ENCODE assay signal across 8 cellular contexts in the genomic region with DNA sequence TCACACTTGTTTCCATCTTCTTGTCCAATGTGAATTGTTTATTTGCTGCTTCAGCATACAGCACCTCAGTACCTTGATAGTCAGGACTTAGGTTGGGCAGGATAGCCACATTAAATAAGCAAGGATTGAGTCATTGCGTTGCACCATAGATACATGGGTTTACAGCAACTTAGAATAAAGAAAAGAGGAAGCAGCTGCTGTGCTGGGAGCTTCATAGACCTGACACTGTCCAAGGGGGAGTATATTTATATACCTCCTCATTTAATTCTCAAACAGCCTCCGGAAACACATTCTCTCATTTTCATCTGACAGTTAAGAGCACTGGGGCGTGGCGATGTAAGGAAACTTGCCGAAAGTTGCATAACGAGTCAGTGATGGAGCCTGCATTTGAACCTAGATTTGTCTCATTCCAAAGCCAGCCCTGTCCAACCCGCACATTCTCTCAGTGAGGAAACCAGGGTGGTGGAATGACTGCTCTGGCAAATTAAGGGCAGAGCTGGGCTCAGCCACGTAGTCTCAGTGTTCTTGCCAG. TPM values are rescaled to one million over a fixed set of nuclear protein-coding genes. Genes with fewer than 3 reads are reported as not detected.
DNase-seq lines count a peak whose midpoint lies in the region; ATAC-seq and TF ChIP-seq lines count a peak whose summit lies in the region.

No MANE protein-coding gene starts in this region.

- peak overlapping the region; percentile 10 to 88 (median 78) for H3K27ac ChIP-seq in spleen

- TF ChIP-seq POLR2A in spleen (IDR thresholded peaks at IDR 0.05) = no peak

- H3K36me3 Mint-ChIP-seq in activated naive CD8-positive, alpha-beta T cell treated with anti-CD3 and anti-CD28 coated beads, Interleukin-2, amount 50 U/mL, for 24 hours (ENCODE audit: low read depth) = peaks cover 27% of the 10 kb centered on the region
- peaks cover 26% of the 10 kb centered on the region for H3K36me3 Mint-ChIP-seq in Calu3 (ENCODE audit: insufficient read depth, unreplicated experiment)

- intact Hi-C loops in spleen (cut with DNase I; ENCODE audit: low total_unique reads) (no loop called here), Calu3 (cut with micrococcal nuclease; ENCODE audit: unreplicated experiment) (no loop called here)

- CTCF ChIA-PET in Calu3 (lab: Charles Lee) = no interaction called here

- no peaks in the 10 kb centered on the region for H3K9me3 Mint-ChIP-seq in activated naive CD8-positive, alpha-beta T cell treated with anti-CD3 and anti-CD28 coated beads, Interleukin-2, amount 50 U/mL, for 24 hours
- peaks cover 1% of the 10 kb centered on the region for H3K9me3 Mint-ChIP-seq in Calu3 (ENCODE audit: low read depth, unreplicated experiment)

- peaks cover 0 to 4% (median 0%) of the 10 kb centered on the region in 6 donors for H3K36me3 ChIP-seq in spleen

- BruUV-seq in Calu3 (replicated peaks; lab: Mats Ljungman, UMichigan) = no TSS peak

- H3K4me1 ChIP-seq in spleen = peaks cover 35 to 94% (median 68%) of the 10 kb centered on the region in 6 donors

- ATAC-seq in GM18858 (IDR thresholded peaks at IDR 0.05; ENCODE audit: unreplicated experiment) = peak; percentile 80
- peak; percentile 72 for ATAC-seq in HG02642 (IDR thresholded peaks at IDR 0.05; ENCODE audit: poor library complexity, unreplicated experiment)
- peak; percentile 65 for ATAC-seq in activated naive CD8-positive, alpha-beta T cell treated with anti-CD3 and anti-CD28 coated beads, Interleukin-2, amount 50 U/mL, for 24 hours

- DNase-seq in NCI-H526 treated with DMSO at 0.1 percent for 48 hours (lab: John Stamatoyannopoulos, UW) (peak; percentile 94), spleen (no peak), iPS-NIHi7 (ENCODE audit: extremely low spot score) (no peak), DMS114 treated with DMSO at 0.1 percent for 48 hours (lab: John Stamatoyannopoulos, UW; ENCODE audit: unreplicated experiment) (no peak), Calu3 (no peak)
- no peak for DNase-seq in activated naive CD8-positive, alpha-beta T cell treated with anti-CD3 and anti-CD28 coated beads, Interleukin-2, amount 50 U/mL, for 24 hours

- 14 to 35% (median 22%) methylated on average over 8 of the region's 8 CpGs for WGBS in spleen, 5 donors

- peak overlapping the region; percentile 65 for H3K4me3 Mint-ChIP-seq in activated naive CD8-positive, alpha-beta T cell treated with anti-CD3 and anti-CD28 coated beads, Interleukin-2, amount 50 U/mL, for 24 hours
- no peak overlapping the region for H3K4me3 Mint-ChIP-seq in Calu3 (ENCODE audit: low read depth, unreplicated experiment)

- TF ChIP-seq CTCF in spleen (IDR thresholded peaks at IDR 0.05 in 8 of 11, conservative IDR thresholded peaks at IDR 0.05 in 3 of 11) (no peak), Calu3 (IDR thresholded peaks at IDR 0.05; ENCODE audit: unreplicated experiment) (no peak)

- H3K4me1 Mint-ChIP-seq in activated naive CD8-positive, alpha-beta T cell treated with anti-CD3 and anti-CD28 coated beads, Interleukin-2, amount 50 U/mL, for 24 hours = peaks cover 96% of the 10 kb centered on the region
- peaks cover 28% of the 10 kb centered on the region for H3K4me1 Mint-ChIP-seq in Calu3 (ENCODE audit: low read depth, unreplicated experiment)

- peak overlapping the region; percentile 91 for H3K27ac Mint-ChIP-seq in activated naive CD8-positive, alpha-beta T cell treated with anti-CD3 and anti-CD28 coated beads, Interleukin-2, amount 50 U/mL, for 24 hours
- H3K27ac Mint-ChIP-seq in Calu3 (ENCODE audit: unreplicated experiment) = no peak overlapping the region

- no peaks in the 10 kb centered on the region for H3K9me3 ChIP-seq in spleen

- H3K27me3 Mint-ChIP-seq in activated naive CD8-positive, alpha-beta T cell treated with anti-CD3 and anti-CD28 coated beads, Interleukin-2, amount 50 U/mL, for 24 hours = no peaks in the 10 kb centered on the region
- H3K27me3 Mint-ChIP-seq in Calu3 (ENCODE audit: unreplicated experiment) = no peaks in the 10 kb centered on the region

- H3K4me3 ChIP-seq in spleen = peak overlapping the region in 2 of 8 donors; percentile 2 to 45

- no peaks in the 10 kb centered on the region for H3K27me3 ChIP-seq in spleen (replicated peaks in 1 of 7)

RNA-seq across cellular contexts. Expression of gene UBASH3B, which starts 42.2 kb away (rescaled TPM):
- total RNA-seq in spleen (100 to 1,000 TPM in 4 of 7 donors, 10 to 100 TPM in 3; 68.2 to 190 (median 156) TPM), Calu3 (2022) (46.0 and 74.9 TPM in 2 replicates)
- polyA plus RNA-seq in spleen = 10 to 100 TPM in 1 of 3 donors, 1 to 10 TPM in 2; 4.4 to 17.8 (median 6.7) TPM
